10 cellular contexts compared by ENCODE assay signal in genomic region chr1:11690669-11691301, GRCh38. TPM values are rescaled to one million over a fixed set of nuclear protein-coding genes. Genes with fewer than 3 reads are reported as not detected.
DNase-seq lines count a peak whose midpoint lies in the region; ATAC-seq, FAIRE-seq and TF ChIP-seq lines count a peak whose summit lies in the region.
"Had no signal": no experiment of that assay in that cellular context is flagged by ENCODE, and none has a peak within 500 bp of the region (broad histone marks: within the 10 kb centered on the region; RNA-seq: fewer than 3 reads in every experiment).

No MANE protein-coding gene starts in this region.

- TF ChIP-seq POLR2A in body of pancreas (IDR thresholded peaks at IDR 0.05), result no peak

- H3K9me3 ChIP-seq in BLaER1 (no peaks in the 10 kb centered on the region), body of pancreas (no peaks in the 10 kb centered on the region)

- peaks cover 21 to 28% (median 21%) of the 10 kb centered on the region in 3 donors for H3K4me1 Mint-ChIP-seq in naive B cell

- H3K9ac ChIP-seq in BLaER1, result peak overlapping the region; percentile 100

- H3K27me3 ChIP-seq in BLaER1 (no peaks in the 10 kb centered on the region), bronchial epithelial cell (ENCODE audit: control insufficient read depth, insufficient read depth, low read length) (peaks cover 39% of the 10 kb centered on the region), body of pancreas (peaks cover 0 to 12% of the 10 kb centered on the region in 2 donors)

- no peaks in the 10 kb centered on the region for H3K36me3 Mint-ChIP-seq in naive B cell

- peak overlapping the region; percentile 57 to 92 (median 78) for H3K4me3 Mint-ChIP-seq in naive B cell

- peaks cover 28 to 53% (median 50%) of the 10 kb centered on the region in 3 donors for H3K27me3 Mint-ChIP-seq in naive B cell

- WGBS in body of pancreas, 2 donors, result 1 to 9% methylated on average over 6 to 47 of the region's 54 CpGs

- DNase-seq in LNCaP clone FGC (ENCODE audit: low read depth) (no peak), bronchial epithelial cell (ENCODE audit: low read depth) (no peak), naive B cell (no peak), GM10266 (ENCODE audit: extremely low spot score) (no peak), GM20000 (ENCODE audit: low spot score) (no peak), pons (ENCODE audit: low spot score) (no peak), body of pancreas (no peak)
- DNase-seq: activated gamma-delta T cell treated with Interleukin-2 at 50 U/mL for 16 hours, kidney glomerular epithelial cell had no signal

- peak overlapping the region in 2 of 6 donors; percentile 33 to 56 for H3K27ac Mint-ChIP-seq in naive B cell

- H3K36me3 ChIP-seq in BLaER1 (peaks cover 20% of the 10 kb centered on the region), bronchial epithelial cell (ENCODE audit: control insufficient read depth, insufficient read depth, low read length) (no peaks in the 10 kb centered on the region), body of pancreas (replicated peaks in 1 of 2; ENCODE audit: insufficient read depth in 1 of 2, low read depth in 2 of 2) (no peaks in the 10 kb centered on the region)

- H3K9me3 Mint-ChIP-seq in naive B cell, result no peaks in the 10 kb centered on the region

- H3K4me1 ChIP-seq in BLaER1 (peaks cover 82% of the 10 kb centered on the region), body of pancreas (peaks cover 19% of the 10 kb centered on the region)

- no peak for TF ChIP-seq CTCF in LNCaP clone FGC (IDR thresholded peaks at IDR 0.05; ENCODE audit: control insufficient read depth, extremely low read depth, insufficient read depth)
- no peak for TF ChIP-seq CTCF in bronchial epithelial cell (IDR thresholded peaks at IDR 0.05; ENCODE audit: insufficient read depth, low read length, severe bottlenecking)
- no peak for TF ChIP-seq CTCF in GM10266 (IDR thresholded peaks at IDR 0.05; ENCODE audit: control insufficient read depth, insufficient read depth, low read depth, missing control alignments)
- TF ChIP-seq CTCF in GM20000 (IDR thresholded peaks at IDR 0.05; ENCODE audit: extremely low read depth, missing control alignments), result no peak
- TF ChIP-seq CTCF in body of pancreas (IDR thresholded peaks at IDR 0.05), result no peak

- H3K4me2 ChIP-seq in BLaER1, result peak overlapping the region; percentile 95

- peak; percentile 14 to 15 for ATAC-seq in naive B cell (ENCODE audit: low read depth in 2 of 2)
- no peak for ATAC-seq in body of pancreas

- intact Hi-C loops in body of pancreas (cut with DNase I), result no loop called here

- H3K27ac ChIP-seq in BLaER1 (peak overlapping the region; percentile 100), body of pancreas (no peak overlapping the region)

- H3K4me3 ChIP-seq in BLaER1 (peak overlapping the region; percentile 94), LNCaP clone FGC (ENCODE audit: low read depth, low read length) (peak overlapping the region; percentile 39), bronchial epithelial cell (ENCODE audit: low read depth, low read length) (peak overlapping the region; percentile 6), body of pancreas (no peak overlapping the region)

- no peak for FAIRE-seq in bronchial epithelial cell (lab: Jason Lieb, UNC)

- peaks cover 38% of the 10 kb centered on the region for H4K20me1 ChIP-seq in BLaER1

RNA-seq across cellular contexts. Expression of gene DRAXIN, which starts 0.7 kb away (rescaled TPM):
- total RNA-seq in bronchial epithelial cell, result not detected in 2 replicates
- under 1 TPM in 5 of 6 donors, not detected in 1; 0.04 to 0.09 (median 0.09) TPM for polyA plus RNA-seq in naive B cell (ENCODE audit: low read depth in 6 of 6)
- not detected for total RNA-seq in body of pancreas

RNA-seq across cellular contexts. Expression of gene MAD2L2, which starts 9.8 kb away (rescaled TPM):
- total RNA-seq in bronchial epithelial cell, result 41.6 and 44.5 TPM in 2 replicates
- 10 to 100 TPM; 43.6 to 75.4 (median 56.2) TPM for polyA plus RNA-seq in naive B cell (ENCODE audit: low read depth in 6 of 6)
- total RNA-seq in body of pancreas, result 10 to 100 TPM in 1 of 2 donors, 1 to 10 TPM in 1; 6.9 to 31.6 TPM

RNA-seq across cellular contexts. Expression of gene FBXO6, which starts 26.8 kb away (rescaled TPM):
- total RNA-seq in bronchial epithelial cell (13.2 and 14.2 TPM in 2 replicates), body of pancreas (1 to 10 TPM; 6.3 to 7.5 TPM)
- polyA plus RNA-seq in naive B cell (ENCODE audit: low read depth in 6 of 6), result 10 to 100 TPM; 14.1 to 28.6 (median 17.8) TPM

RNA-seq across cellular contexts. Expression of gene FBXO44, which starts 36.1 kb away (rescaled TPM):
- total RNA-seq in bronchial epithelial cell (9.0 and 14.7 TPM in 2 replicates), body of pancreas (10 to 100 TPM; 12.9 to 30.6 TPM)
- polyA plus RNA-seq in naive B cell (ENCODE audit: low read depth in 6 of 6), result 10 to 100 TPM in 4 of 6 donors, 1 to 10 TPM in 2; 7.0 to 15.2 (median 11.2) TPM

RNA-seq across cellular contexts. Expression of gene FBXO2, which starts 36.6 kb away (rescaled TPM):
- total RNA-seq in bronchial epithelial cell (49.5 and 75.7 TPM in 2 replicates), body of pancreas (10 to 100 TPM; 57.4 to 87.4 TPM)
- polyA plus RNA-seq in naive B cell (ENCODE audit: low read depth in 6 of 6), result 1 to 10 TPM; 5.8 to 10.0 (median 6.6) TPM

Comparison
In these comparisons a context has a peak if more than half of its experiments do, and no peak if none do; other contexts are left out.
1. H3K4me3 ChIP-seq: peak in BLaER1 (single experiment), LNCaP clone FGC (single experiment) and bronchial epithelial cell (single experiment); none in body of pancreas (0 of 2).